ENCODE assay signal across 19 cellular contexts in genomic region chr11:15590131-15590530, GRCh38.
DNase-seq lines count a peak whose midpoint lies in the region; ATAC-seq and TF ChIP-seq lines count a peak whose summit lies in the region.
"Had no signal": no experiment of that assay in that cellular context is flagged by ENCODE, and none has a peak within 500 bp of the region (broad histone marks: within the 10 kb centered on the region; RNA-seq: fewer than 3 reads in every experiment).

No MANE protein-coding gene starts in this region.

- H3K36me3 Mint-ChIP-seq in osteocyte (ENCODE audit: unreplicated experiment) (no peaks in the 10 kb centered on the region), natural killer cell (no peaks in the 10 kb centered on the region)
- H3K36me3 Mint-ChIP-seq: CD8-positive, alpha-beta memory T cell had no signal

- no peak for ATAC-seq in natural killer cell
- ATAC-seq: A549, HCT116, K562 had no signal

- CTCF ChIA-PET in A673 (lab: Charles Lee), result no interaction called here

- intact Hi-C loops in A673 (cut with micrococcal nuclease; ENCODE audit: unreplicated experiment) (no loop called here), natural killer cell (cut with micrococcal nuclease) (no loop called here)

- H2AFZ ChIP-seq in fibroblast of lung (ENCODE audit: low read length), result no peak overlapping the region

- H3K9ac ChIP-seq in SK-N-MC (ENCODE audit: insufficient read length) (no peak overlapping the region), fibroblast of lung (ENCODE audit: insufficient read depth, low read length) (no peak overlapping the region)
- H3K9ac ChIP-seq: BLaER1 treated with 17β-estradiol and CSF1 and Interleukin-3, amounts not matched to agents 10 nM and 100 nM had no signal

- H3K9me3 ChIP-seq in A673 (ENCODE audit: low read depth, low read length, poor library complexity, severe bottlenecking), result no peaks in the 10 kb centered on the region
- no peaks in the 10 kb centered on the region for H3K9me3 ChIP-seq in SK-N-MC (ENCODE audit: low read depth, low read length)
- no peaks in the 10 kb centered on the region for H3K9me3 ChIP-seq in fibroblast of lung (ENCODE audit: control insufficient read depth, insufficient read depth, low read depth, low read length)
- H3K9me3 ChIP-seq: A549 had no signal

- BruUV-seq in A673 (replicated peaks; lab: Mats Ljungman, UMichigan), result no TSS peak

- H3K27me3 ChIP-seq in A673 (replicated peaks; ENCODE audit: insufficient read depth, low read depth, low read length, poor library complexity), result no peaks in the 10 kb centered on the region
- H3K27me3 ChIP-seq in fibroblast of lung (ENCODE audit: control insufficient read depth, insufficient read depth, low read length), result no peaks in the 10 kb centered on the region
- H3K27me3 ChIP-seq: BLaER1 treated with 17β-estradiol and CSF1 and Interleukin-3, amounts not matched to agents 10 nM and 100 nM had no signal

- no peaks in the 10 kb centered on the region for H3K9me3 Mint-ChIP-seq in osteocyte (ENCODE audit: unreplicated experiment)
- H3K9me3 Mint-ChIP-seq in natural killer cell, result peaks cover 2 to 4% of the 10 kb centered on the region in 2 donors
- H3K9me3 Mint-ChIP-seq: T-helper 1 cell treated with Interleukin-12 subunit alpha and Interleukin-12 subunit beta and Interleukin-4 antibody, amounts not matched to agents 30 μg/mL and 1 μg/mL, for 36 hours had no signal

- H4K20me1 ChIP-seq in fibroblast of lung (ENCODE audit: control insufficient read depth, extremely low read depth, insufficient read depth, low read length), result no peaks in the 10 kb centered on the region
- H4K20me1 ChIP-seq: BLaER1 treated with 17β-estradiol and CSF1 and Interleukin-3, amounts not matched to agents 10 nM and 100 nM had no signal

- H3K36me3 ChIP-seq in A673 (ENCODE audit: insufficient read depth, low read length, poor library complexity, severe bottlenecking), result no peaks in the 10 kb centered on the region
- no peaks in the 10 kb centered on the region for H3K36me3 ChIP-seq in SK-N-MC (ENCODE audit: insufficient read depth, low read length)
- H3K36me3 ChIP-seq in fibroblast of lung (ENCODE audit: control insufficient read depth, insufficient read depth, low read length), result no peaks in the 10 kb centered on the region
- H3K36me3 ChIP-seq: BLaER1 treated with 17β-estradiol and CSF1 and Interleukin-3, amounts not matched to agents 10 nM and 100 nM had no signal

- no peak overlapping the region for H3K4me2 ChIP-seq in fibroblast of lung (ENCODE audit: extremely low read depth, insufficient read depth, low read length)
- H3K4me2 ChIP-seq: A549; BLaER1 treated with 17β-estradiol and CSF1 and Interleukin-3, amounts not matched to agents 10 nM and 100 nM had no signal

- in situ Hi-C loops in G401 (cut with HindIII; ENCODE audit: low sequenced_read_pairs), result no loop called here

- no peaks in the 10 kb centered on the region for H3K27me3 Mint-ChIP-seq in osteocyte (ENCODE audit: unreplicated experiment)
- no peaks in the 10 kb centered on the region for H3K27me3 Mint-ChIP-seq in natural killer cell (ENCODE audit: low read depth in 2 of 2)
- H3K27me3 Mint-ChIP-seq: CD8-positive, alpha-beta memory T cell had no signal

- no peaks in the 10 kb centered on the region for H3K4me1 Mint-ChIP-seq in osteocyte (ENCODE audit: unreplicated experiment)
- H3K4me1 Mint-ChIP-seq in natural killer cell, result no peaks in the 10 kb centered on the region
- H3K4me1 Mint-ChIP-seq: CD8-positive, alpha-beta memory T cell had no signal

- POLR2A ChIA-PET in A673 (lab: Charles Lee; ENCODE audit: low non-redundant PET), result no interaction called here

- H3K4me3 Mint-ChIP-seq in osteocyte (ENCODE audit: unreplicated experiment) (no peak overlapping the region), natural killer cell (no peak overlapping the region)
- H3K4me3 Mint-ChIP-seq: CD8-positive, alpha-beta memory T cell; T-helper 1 cell treated with Interleukin-12 subunit alpha and Interleukin-12 subunit beta and Interleukin-4 antibody, amounts not matched to agents 30 μg/mL and 1 μg/mL, for 36 hours had no signal

- H3K4me3 ChIP-seq in A673 (ENCODE audit: low read depth, low read length, poor library complexity, severe bottlenecking) (no peak overlapping the region), SK-N-MC (peak overlapping the region; percentile 25; the same call in 1 of the 2 replicates), fibroblast of lung (replicated peaks in 1 of 4; ENCODE audit: control extremely low read depth in 1 of 4, insufficient read depth in 1 of 4, low read depth in 3 of 4, low read length in 4 of 4) (no peak overlapping the region)
- H3K4me3 ChIP-seq: A549; BLaER1 treated with 17β-estradiol and CSF1 and Interleukin-3, amounts not matched to agents 10 nM and 100 nM; K562 had no signal

- no peaks in the 10 kb centered on the region for H3K79me2 ChIP-seq in fibroblast of lung (ENCODE audit: control insufficient read depth, insufficient read depth, low read length)

- H3K4me1 ChIP-seq in A673 (ENCODE audit: insufficient read depth, low read length, poor library complexity, severe bottlenecking) (peaks cover 18% of the 10 kb centered on the region), fibroblast of lung (ENCODE audit: control insufficient read depth, extremely low read depth, insufficient read depth, low read length) (no peaks in the 10 kb centered on the region)
- H3K4me1 ChIP-seq: A549; BLaER1 treated with 17β-estradiol and CSF1 and Interleukin-3, amounts not matched to agents 10 nM and 100 nM had no signal

- no peak overlapping the region for H3K27ac Mint-ChIP-seq in osteocyte (ENCODE audit: unreplicated experiment)
- H3K27ac Mint-ChIP-seq in natural killer cell, result no peak overlapping the region
- H3K27ac Mint-ChIP-seq: CD8-positive, alpha-beta memory T cell; T-helper 1 cell treated with Interleukin-12 subunit alpha and Interleukin-12 subunit beta and Interleukin-4 antibody, amounts not matched to agents 30 μg/mL and 1 μg/mL, for 36 hours had no signal

- H3K27ac ChIP-seq in A673 (ENCODE audit: low read depth, low read length, poor library complexity, severe bottlenecking) (no peak overlapping the region), SK-N-MC (peak overlapping the region; percentile 85), fibroblast of lung (ENCODE audit: insufficient read depth, low read length) (no peak overlapping the region)
- H3K27ac ChIP-seq: A549; BLaER1 treated with 17β-estradiol and CSF1 and Interleukin-3, amounts not matched to agents 10 nM and 100 nM had no signal

- TF ChIP-seq CTCF in A673 (conservative IDR thresholded peaks at IDR 0.05; ENCODE audit: low read depth, low read length) (no peak), fibroblast of lung (conservative IDR thresholded peaks at IDR 0.05 in 1 of 2, IDR thresholded peaks at IDR 0.05 in 1 of 2; ENCODE audit: low read depth in 1 of 2, low read length in 2 of 2) (no peak), osteocyte (IDR thresholded peaks at IDR 0.05) (no peak), natural killer cell (IDR thresholded peaks at IDR 0.05) (no peak)

- DNase-seq in A673 (ENCODE audit: low spot score) (peak; percentile 35), G401 (ENCODE audit: low spot score) (peak; percentile 34), SK-N-MC (ENCODE audit: low read depth, low spot score) (peak; percentile 63), fibroblast of lung (ENCODE audit: low read depth in 2 of 2) (peak; percentile 1 to 36), osteocyte (ENCODE audit: extremely low spot score, unreplicated experiment) (no peak), natural killer cell (no peak), LoVo (ENCODE audit: low spot score) (no peak)
- DNase-seq: CD8-positive, alpha-beta memory T cell; GDM1; NCI-H1417 treated with DMSO at 0.1 percent for 48 hours; NCI-H187 treated with DMSO at 0.1 percent for 48 hours; NCI-H2227 treated with DMSO at 0.1 percent for 48 hours; NCI-H526; SHP77 had no signal

Comparison
In these comparisons a context has a peak if more than half of its experiments do, and no peak if none do; other contexts are left out.
1. DNase-seq: peak in A673 (single experiment), G401 (single experiment), SK-N-MC (single experiment) and fibroblast of lung (2 of 2); none in osteocyte (single experiment), natural killer cell (single experiment) and LoVo (single experiment).